26 cellular contexts compared by ENCODE assay signal in the genomic region with DNA sequence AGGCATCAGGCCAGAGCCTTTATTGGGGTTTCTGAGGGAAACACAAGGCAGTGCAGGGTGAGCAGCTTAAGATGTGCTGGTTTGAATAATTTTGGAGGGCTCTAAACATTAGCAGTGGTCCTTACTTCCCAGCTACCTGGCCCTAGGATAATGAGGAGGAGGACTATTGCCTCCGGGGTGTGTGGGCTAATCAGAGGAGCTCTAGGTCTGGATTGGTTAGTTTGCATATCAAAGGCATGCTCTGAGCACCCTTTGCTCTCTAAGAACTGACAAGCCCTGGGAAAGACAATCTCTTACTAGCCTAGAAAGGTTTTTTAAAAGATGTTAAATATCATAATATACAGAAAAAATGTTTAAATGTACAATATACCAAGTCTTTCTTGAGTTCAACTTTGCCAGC. TPM values are rescaled to one million over a fixed set of nuclear protein-coding genes. Genes with fewer than 3 reads are reported as not detected.
"Had no signal": no experiment of that assay in that cellular context is flagged by ENCODE, and none has a peak within 500 bp of the region (broad histone marks: within the 10 kb centered on the region; RNA-seq: fewer than 3 reads in every experiment).

No MANE protein-coding gene starts in this region.

- H3K4me3 Mint-ChIP-seq: activated CD8-positive, alpha-beta T cell treated with anti-CD3 and anti-CD28 coated beads, Interleukin-2, amount 10 ng/mL, durations not matched to agents 7 days and 5 days; brain; central memory CD8-positive, alpha-beta T cell; T-helper 1 cell treated with Interleukin-12 subunit alpha and Interleukin-12 subunit beta and Interleukin-4 antibody, amounts not matched to agents 30 μg/mL and 1 μg/mL, for 36 hours had no signal

- DNase-seq: activated CD4-positive, alpha-beta T cell treated with anti-CD3 and anti-CD28 coated beads for 48 hours; activated CD4-positive, alpha-beta T cell treated with anti-CD3 and anti-CD28 coated beads, Interleukin-2, amount 50 U/mL, for 4 hours; activated CD4-positive, CD25-positive, alpha-beta regulatory T cell treated with anti-CD3 and anti-CD28 coated beads, Interleukin-2, amount 50 U/mL, for 72 hours; activated CD8-positive, alpha-beta memory T cell treated with anti-CD3 and anti-CD28 coated beads, Interleukin-2, amount 50 U/mL, for 48 hours; activated CD8-positive, alpha-beta T cell treated with anti-CD3 and anti-CD28 coated beads, Interleukin-2, amount 10 ng/mL, durations not matched to agents 7 days and 5 days; activated naive CD4-positive, alpha-beta T cell treated with anti-CD3 and anti-CD28 coated beads, Interleukin-2, amount 50 U/mL, for 16 hours; activated T-cell treated with anti-CD3 and anti-CD28 coated beads, Interleukin-2, amount 50 U/mL, for 1 hour; amniotic stem cell; MG63; MV-4-11; NCI-H1092 treated with DMSO at 0.1 percent for 48 hours; NCI-H1417 treated with DMSO at 0.1 percent for 48 hours; NCI-H1694; NCI-H2029; NCI-H2107; NCI-H2171 treated with DMSO at 0.1 percent for 48 hours; NCI-H226; NCI-H774; Peyer's patch; Right ventricle myocardium superior had no signal

- H3K36me3 Mint-ChIP-seq: brain had no signal

- H3K4me1 ChIP-seq: Peyer's patch had no signal

- H3K27me3 Mint-ChIP-seq: brain; central memory CD8-positive, alpha-beta T cell had no signal

- H3K4me2 ChIP-seq: KMS-11 had no signal

- ATAC-seq: activated CD8-positive, alpha-beta T cell treated with anti-CD3 and anti-CD28 coated beads, Interleukin-2, amount 10 ng/mL, durations not matched to agents 7 days and 5 days had no signal

- H3K36me3 ChIP-seq: MG63, Peyer's patch had no signal

- H3K4me3 ChIP-seq: MG63, Peyer's patch had no signal

- H3K9me3 Mint-ChIP-seq: brain; central memory CD8-positive, alpha-beta T cell; T-helper 1 cell treated with Interleukin-12 subunit alpha and Interleukin-12 subunit beta and Interleukin-4 antibody, amounts not matched to agents 30 μg/mL and 1 μg/mL, for 36 hours had no signal

- H3K9ac ChIP-seq: KMS-11 had no signal

- H3K4me1 Mint-ChIP-seq: brain; central memory CD8-positive, alpha-beta T cell had no signal

- H3K27ac Mint-ChIP-seq: activated CD8-positive, alpha-beta T cell treated with anti-CD3 and anti-CD28 coated beads, Interleukin-2, amount 10 ng/mL, durations not matched to agents 7 days and 5 days; brain; T-helper 1 cell treated with Interleukin-12 subunit alpha and Interleukin-12 subunit beta and Interleukin-4 antibody, amounts not matched to agents 30 μg/mL and 1 μg/mL, for 36 hours had no signal

- H3K27ac ChIP-seq: KMS-11, Peyer's patch, RWPE1 had no signal

- H3K9me3 ChIP-seq: MG63, Peyer's patch had no signal

- H3K27me3 ChIP-seq: MG63, Peyer's patch had no signal

RNA-seq across cellular contexts. Expression of a gene that starts 58.4 kb away (rescaled TPM):
- total RNA-seq: activated CD8-positive, alpha-beta T cell treated with anti-CD3 and anti-CD28 coated beads, Interleukin-2, amount 10 ng/mL, durations not matched to agents 7 days and 5 days; NCI-H460; Right ventricle myocardium superior had no signal
